ENCODE assay signal across 8 cellular contexts in the genomic region with DNA sequence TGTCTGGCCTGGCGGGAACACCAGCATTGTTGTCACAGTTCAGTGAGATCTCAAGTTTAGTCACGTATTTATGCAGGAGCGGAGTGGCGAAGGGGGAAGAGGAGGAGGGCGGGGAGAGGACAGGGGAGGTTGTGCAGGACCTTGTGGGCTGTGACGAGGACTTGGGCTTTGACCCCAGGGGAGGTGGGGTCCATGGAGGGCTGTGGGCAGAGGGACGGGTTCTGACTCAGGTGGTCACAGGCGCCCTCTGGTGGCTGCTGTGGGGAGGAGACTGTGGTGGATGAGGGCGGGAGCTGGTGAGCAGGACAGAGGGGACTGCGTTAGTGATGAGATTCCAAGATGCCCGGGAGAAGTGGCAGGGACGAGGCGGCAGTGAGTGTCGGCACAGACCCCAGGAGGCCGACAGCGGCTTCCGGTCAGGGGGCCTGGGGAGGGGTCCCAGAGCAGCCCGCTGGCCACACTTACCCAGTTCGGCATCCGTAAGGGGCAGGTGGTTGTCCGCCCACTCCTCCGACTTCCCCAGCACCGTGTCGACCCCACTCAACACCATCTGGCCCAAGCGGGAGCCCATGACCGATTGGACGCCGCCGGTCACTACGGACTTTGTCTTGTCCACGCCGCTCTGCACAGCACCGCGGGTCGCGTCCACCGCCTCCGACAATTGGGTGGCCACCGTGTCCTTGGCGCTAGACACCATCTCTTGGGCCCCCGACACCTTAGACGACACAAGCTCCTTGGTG. TPM values are rescaled to one million over a fixed set of nuclear protein-coding genes. Genes with fewer than 3 reads are reported as not detected.
DNase-seq lines count a peak whose midpoint lies in the region; ATAC-seq, FAIRE-seq and TF ChIP-seq lines count a peak whose summit lies in the region.

No MANE protein-coding gene starts in this region.

- no peak overlapping the region for H2AK5ac ChIP-seq in H1 (ENCODE audit: low read depth, low read length)

- TF ChIP-seq CTCF in activated CD8-positive, alpha-beta T cell treated with anti-CD3 and anti-CD28 coated beads for 36 hours (IDR thresholded peaks at IDR 0.05): peak; percentile 90
- TF ChIP-seq CTCF in H1 (IDR thresholded peaks at IDR 0.05; ENCODE audit: control extremely low read depth in 1 of 3, insufficient read depth in 1 of 3, low read depth in 1 of 3, low read length in 3 of 3) (peak; percentile 88 to 96 (median 94)), mesothelial cell of epicardium (IDR thresholded peaks at IDR 0.05; ENCODE audit: unreplicated experiment) (peak; percentile 64)

- peaks cover 3% of the 10 kb centered on the region for H3K4me1 Mint-ChIP-seq in activated CD8-positive, alpha-beta T cell treated with anti-CD3 and anti-CD28 coated beads for 36 hours (ENCODE audit: low read depth)
- H3K4me1 Mint-ChIP-seq in mesothelial cell of epicardium: no peaks in the 10 kb centered on the region

- no peak overlapping the region for H3K56ac ChIP-seq in H1 (replicated peaks; ENCODE audit: insufficient read length, low read depth, low read length)

- H3K4me3 ChIP-seq in H1 (ENCODE audit: extremely low read depth in 1 of 4, insufficient read depth in 2 of 4, low read depth in 3 of 4, low read length in 4 of 4): no peak overlapping the region

- H3K27me3 Mint-ChIP-seq in activated CD8-positive, alpha-beta T cell treated with anti-CD3 and anti-CD28 coated beads for 36 hours: no peaks in the 10 kb centered on the region
- H3K27me3 Mint-ChIP-seq in mesothelial cell of epicardium (ENCODE audit: low read depth): no peaks in the 10 kb centered on the region

- POLR2A ChIA-PET in activated CD8-positive, alpha-beta T cell treated with anti-CD3 and anti-CD28 coated beads for 36 hours (lab: Charles Lee): interaction anchor here (0.6 to 1.7 kb wide), 3 partner anchors 15 to 42 kb away, joined by 3 to 6 read pairs (median 3); a partner anchor contains a TSS
- POLR2A ChIA-PET in H1 (lab: Charles Lee; ENCODE audit: partially characterized antibody): interaction anchor here (0.8 to 2.1 kb wide), 5 partner anchors 10 to 78 kb away, joined by 3 to 6 read pairs (median 3); no protein-coding TSS in a partner anchor

- H3K27ac Mint-ChIP-seq in activated CD8-positive, alpha-beta T cell treated with anti-CD3 and anti-CD28 coated beads for 36 hours: no peak overlapping the region
- no peak overlapping the region for H3K27ac Mint-ChIP-seq in mesothelial cell of epicardium

- DNase-seq in NK-92 treated with Interleukin-12 subunit alpha and Interleukin-12 subunit beta, amount 100 ng/mL, for 24 hours (lab: John Stamatoyannopoulos, UW): peak; percentile 45
- DNase-seq in NK-92 (lab: John Stamatoyannopoulos, UW; ENCODE audit: unreplicated experiment): no peak
- peak; percentile 42 for DNase-seq in NCI-H345 treated with DMSO at 0.1 percent for 48 hours (lab: John Stamatoyannopoulos, UW; ENCODE audit: unreplicated experiment)
- DNase-seq in activated CD8-positive, alpha-beta T cell treated with anti-CD3 and anti-CD28 coated beads for 36 hours: peak; percentile 86
- DNase-seq in H1 (ENCODE audit: low read depth in 1 of 2, low spot score in 2 of 2): peak; percentile 60 to 94
- DNase-seq in mesothelial cell of epicardium (ENCODE audit: low spot score in 2 of 2, unreplicated experiment in 2 of 2): peak; percentile 36 to 78
- peak; percentile 86 for DNase-seq in stimulated activated CD8-positive, alpha-beta memory T cell treated with anti-CD3 and anti-CD28 coated beads, Interleukin-4, amount 100 ng/mL, for 48 hours

- H4K91ac ChIP-seq in H1 (replicated peaks; ENCODE audit: insufficient read length, low read length): no peak overlapping the region

- TF ChIP-seq POLR2A in H1 (IDR thresholded peaks at IDR 0.05; ENCODE audit: control extremely low read depth in 1 of 2, low read depth in 2 of 2, low read length in 2 of 2): no peak
- no peak for TF ChIP-seq POLR2A in GM18505 (IDR thresholded peaks at IDR 0.05; ENCODE audit: borderline replicate concordance, extremely low read depth, insufficient read depth, insufficient read length)

- H2BK120ac ChIP-seq in H1 (replicated peaks; ENCODE audit: low read depth, low read length): no peak overlapping the region

- H3K9me3 ChIP-seq in H1 (ENCODE audit: insufficient read depth in 2 of 2, low read depth in 1 of 2, low read length in 1 of 2): no peaks in the 10 kb centered on the region; a peak in 1 of 4 replicates

- no peak overlapping the region for H4K8ac ChIP-seq in H1 (ENCODE audit: extremely low read depth, insufficient read depth, low read length)

- FAIRE-seq in H1 (lab: Jason Lieb, UNC): no peak

- H3K23me2 ChIP-seq in H1 (ENCODE audit: low read depth, low read length): no peaks in the 10 kb centered on the region

- H3K4me3 Mint-ChIP-seq in activated CD8-positive, alpha-beta T cell treated with anti-CD3 and anti-CD28 coated beads for 36 hours: no peak overlapping the region
- H3K4me3 Mint-ChIP-seq in mesothelial cell of epicardium: no peak overlapping the region

- H2BK12ac ChIP-seq in H1 (ENCODE audit: low read depth, low read length): 0 out of 2 replicates have a peak overlapping the region, but pooled peaks have one; percentile 27

- 86% methylated on average over 34 of the region's 42 CpGs; no CpG with 5 or more reads in 1 of the 2 experiments for WGBS in H1 (ENCODE audit: extremely low coverage in 1 of 2, insufficient coverage in 1 of 2, insufficient read length in 1 of 2, insufficient replicate concordance in 2 of 2, low coverage in 1 of 2, low lambda C conversion rate in 2 of 2, missing lambda C conversion rate in 1 of 2), 2 experiments

- H3K79me1 ChIP-seq in H1 (ENCODE audit: low read depth, low read length): no peaks in the 10 kb centered on the region

- no peaks in the 10 kb centered on the region for H3K4me1 ChIP-seq in H1 (replicated peaks in 1 of 4; ENCODE audit: control insufficient read depth in 3 of 4, insufficient read depth in 4 of 4, low read length in 3 of 4)

- H3K36me3 ChIP-seq in H1 (ENCODE audit: control insufficient read depth in 2 of 4, insufficient read depth in 4 of 4, low read length in 3 of 4): peaks cover 2 to 19% (median 8%) of the 10 kb centered on the region in 4 experiments

- H3K18ac ChIP-seq in H1 (ENCODE audit: extremely low read depth, low read length): no peak overlapping the region

- H3K27ac ChIP-seq in H1 (ENCODE audit: low read depth, low read length): no peak overlapping the region

- TF ChIP-seq RAD21 in H1 (IDR thresholded peaks at IDR 0.05 in 1 of 2, conservative IDR thresholded peaks at IDR 0.05 in 1 of 2; ENCODE audit: low read depth in 2 of 2, low read length in 2 of 2): peak; percentile 71 to 78

- peaks cover 3% of the 10 kb centered on the region for H3K36me3 Mint-ChIP-seq in activated CD8-positive, alpha-beta T cell treated with anti-CD3 and anti-CD28 coated beads for 36 hours (ENCODE audit: low read depth)
- peaks cover 26% of the 10 kb centered on the region for H3K36me3 Mint-ChIP-seq in mesothelial cell of epicardium

- no peak overlapping the region for H3K9ac ChIP-seq in H1 (replicated peaks in 1 of 4; ENCODE audit: extremely low read depth in 1 of 4, low read depth in 3 of 4, low read length in 3 of 4)

- no peak overlapping the region for H3K23ac ChIP-seq in H1 (ENCODE audit: insufficient read length)

- CTCF ChIA-PET in activated CD8-positive, alpha-beta T cell treated with anti-CD3 and anti-CD28 coated beads for 36 hours (lab: Charles Lee): interaction anchor here (0.5 to 12.0 kb wide), 25 partner anchors 8 to 180 kb away, joined by 3 to 310 read pairs (median 5); a partner anchor contains a TSS
- CTCF ChIA-PET in H1 (lab: Charles Lee; ENCODE audit: partially characterized antibody): interaction anchor here (0.6 to 7.3 kb wide), 36 partner anchors 9 to 347 kb away, joined by 3 to 100 read pairs (median 4); a partner anchor contains a TSS

- H2BK5ac ChIP-seq in H1 (ENCODE audit: low read depth, low read length): no peak overlapping the region

- H2BK15ac ChIP-seq in H1 (ENCODE audit: low read length): no peak overlapping the region

- H2BK20ac ChIP-seq in H1 (ENCODE audit: low read length): no peak overlapping the region

- no peak overlapping the region for H4K5ac ChIP-seq in H1 (ENCODE audit: insufficient read length, low read depth, low read length)

- H3K4me2 ChIP-seq in H1 (ENCODE audit: insufficient read depth in 1 of 2, low read depth in 2 of 2, low read length in 2 of 2): no peak overlapping the region

- H3K14ac ChIP-seq in H1 (ENCODE audit: insufficient read length): no peak overlapping the region

- peak; percentile 96 for ATAC-seq in activated CD8-positive, alpha-beta T cell treated with anti-CD3 and anti-CD28 coated beads for 36 hours
- no peak for ATAC-seq in GM18505 (IDR thresholded peaks at IDR 0.05; ENCODE audit: unreplicated experiment)

- no peak for TF ChIP-seq EP300 in H1 (IDR thresholded peaks at IDR 0.05; ENCODE audit: borderline replicate concordance in 1 of 2, low read depth in 2 of 2, low read length in 2 of 2)

- intact Hi-C loops in activated CD8-positive, alpha-beta T cell treated with anti-CD3 and anti-CD28 coated beads for 36 hours (cut with micrococcal nuclease): loop anchor here (2.0 kb wide), 1 partner anchor 43 kb away; no protein-coding TSS in a partner anchor

- H2AFZ ChIP-seq in H1 (ENCODE audit: low read length): no peak overlapping the region

- no peaks in the 10 kb centered on the region for H3K27me3 ChIP-seq in H1 (replicated peaks in 1 of 4; ENCODE audit: control insufficient read depth in 3 of 4, extremely low read depth in 1 of 4, insufficient read depth in 3 of 4, low read length in 3 of 4)

- H3K79me2 ChIP-seq in H1 (ENCODE audit: control insufficient read depth in 1 of 2, insufficient read depth in 2 of 2, low read length in 2 of 2): no peaks in the 10 kb centered on the region

- no peak overlapping the region for H3K4ac ChIP-seq in H1 (replicated peaks; ENCODE audit: insufficient read length, low read depth, low read length)

- no peaks in the 10 kb centered on the region for H3K9me3 Mint-ChIP-seq in activated CD8-positive, alpha-beta T cell treated with anti-CD3 and anti-CD28 coated beads for 36 hours
- no peaks in the 10 kb centered on the region for H3K9me3 Mint-ChIP-seq in mesothelial cell of epicardium

- H4K20me1 ChIP-seq in H1 (replicated peaks in 1 of 2; ENCODE audit: control insufficient read depth in 1 of 2, insufficient read depth in 2 of 2, low read length in 2 of 2): peaks cover 0 to 7% of the 10 kb centered on the region in 2 experiments

RNA-seq across cellular contexts. Expression of a gene that starts 15.7 kb away (rescaled TPM):
- 10 to 100 TPM; 15.5 to 23.5 TPM for total RNA-seq in activated CD8-positive, alpha-beta T cell treated with anti-CD3 and anti-CD28 coated beads for 36 hours
- 60.7 and 68.1 TPM in 2 replicates for total RNA-seq in H1 (2021; fragmentation: NEBNext Ultra II Directional; extraction: Animal tissue kit (Norgen Biotek cat#: 25700))
- 61.5 and 67.3 TPM in 2 replicates for polyA plus RNA-seq in H1 (2011; rRNA removed)
- polyA plus RNA-seq in H1 (2011; cell fraction: cytosol; rRNA removed): 79.2 TPM
- polyA plus RNA-seq in H1 (2011; cell fraction: nucleus; rRNA removed): 43.4 TPM
- polyA plus RNA-seq in H1 (2012, experiment 1 of 2): 35.1 to 58.7 TPM (median 50.1 TPM) in 4 replicates
- polyA plus RNA-seq in H1 (2012, experiment 2 of 2): 56.8 TPM
- 36.3 TPM for polyA plus RNA-seq in H1 (2013, experiment 1 of 2)
- polyA plus RNA-seq in H1 (2013, experiment 2 of 2): 31.4 TPM
- polyA minus RNA-seq in H1 (2011; rRNA and poly(A)+ RNA removed): 32.7 and 48.3 TPM in 2 replicates
- polyA minus RNA-seq in H1 (2011; cell fraction: cytosol; rRNA and poly(A)+ RNA removed): 60.8 TPM
- 36.9 TPM for polyA minus RNA-seq in H1 (2011; cell fraction: nucleus; rRNA and poly(A)+ RNA removed)
- 49.6 to 55.6 TPM (median 52.9 TPM) in 3 replicates for total RNA-seq in mesothelial cell of epicardium

RNA-seq across cellular contexts. Expression of a gene that starts 20.2 kb away (rescaled TPM):
- total RNA-seq in activated CD8-positive, alpha-beta T cell treated with anti-CD3 and anti-CD28 coated beads for 36 hours: 10 to 100 TPM; 17.4 to 17.5 TPM
- total RNA-seq in H1 (2021; fragmentation: NEBNext Ultra II Directional; extraction: Animal tissue kit (Norgen Biotek cat#: 25700)): 0.65 TPM in 2 replicates
- polyA plus RNA-seq in H1 (2011; rRNA removed): 0.41 and 0.57 TPM in 2 replicates
- 0.21 TPM for polyA plus RNA-seq in H1 (2011; cell fraction: cytosol; rRNA removed)
- 0.21 TPM for polyA plus RNA-seq in H1 (2011; cell fraction: nucleus; rRNA removed)
- polyA plus RNA-seq in H1 (2012, experiment 1 of 2): 0.72 to 1.2 TPM (median 0.94 TPM) in 4 replicates
- 0.34 TPM for polyA plus RNA-seq in H1 (2012, experiment 2 of 2)
- polyA plus RNA-seq in H1 (2013, experiment 1 of 2): 0.95 TPM
- 0.98 TPM for polyA plus RNA-seq in H1 (2013, experiment 2 of 2)
- 0.09 TPM in 1 of 2 replicates, not detected in the other for polyA minus RNA-seq in H1 (2011; rRNA and poly(A)+ RNA removed)
- polyA minus RNA-seq in H1 (2011; cell fraction: cytosol; rRNA and poly(A)+ RNA removed): not detected
- not detected for polyA minus RNA-seq in H1 (2011; cell fraction: nucleus; rRNA and poly(A)+ RNA removed)
- 7.6 to 7.9 TPM (median 7.7 TPM) in 3 replicates for total RNA-seq in mesothelial cell of epicardium

RNA-seq across cellular contexts. Expression of a gene that starts 51.0 kb away (rescaled TPM):
- under 1 TPM; 0.18 to 0.20 TPM for total RNA-seq in activated CD8-positive, alpha-beta T cell treated with anti-CD3 and anti-CD28 coated beads for 36 hours
- total RNA-seq in H1 (2021; fragmentation: NEBNext Ultra II Directional; extraction: Animal tissue kit (Norgen Biotek cat#: 25700)): not detected in 2 replicates
- not detected in 2 replicates for polyA plus RNA-seq in H1 (2011; rRNA removed)
- polyA plus RNA-seq in H1 (2011; cell fraction: cytosol; rRNA removed): not detected
- not detected for polyA plus RNA-seq in H1 (2011; cell fraction: nucleus; rRNA removed)
- not detected in 4 replicates for polyA plus RNA-seq in H1 (2012, experiment 1 of 2)
- polyA plus RNA-seq in H1 (2012, experiment 2 of 2): not detected
- polyA plus RNA-seq in H1 (2013, experiment 1 of 2): not detected
- not detected for polyA plus RNA-seq in H1 (2013, experiment 2 of 2)
- polyA minus RNA-seq in H1 (2011; rRNA and poly(A)+ RNA removed): not detected in 2 replicates
- not detected for polyA minus RNA-seq in H1 (2011; cell fraction: cytosol; rRNA and poly(A)+ RNA removed)
- not detected for polyA minus RNA-seq in H1 (2011; cell fraction: nucleus; rRNA and poly(A)+ RNA removed)
- not detected in 3 replicates for total RNA-seq in mesothelial cell of epicardium

RNA-seq across cellular contexts. Expression of a gene that starts 57.6 kb away (rescaled TPM):
- total RNA-seq in activated CD8-positive, alpha-beta T cell treated with anti-CD3 and anti-CD28 coated beads for 36 hours: 100 to 1,000 TPM; 173 to 175 TPM
- 65.8 and 66.6 TPM in 2 replicates for total RNA-seq in H1 (2021; fragmentation: NEBNext Ultra II Directional; extraction: Animal tissue kit (Norgen Biotek cat#: 25700))
- polyA plus RNA-seq in H1 (2011; rRNA removed): 14.7 and 24.8 TPM in 2 replicates
- polyA plus RNA-seq in H1 (2011; cell fraction: cytosol; rRNA removed): 20.0 TPM
- polyA plus RNA-seq in H1 (2011; cell fraction: nucleus; rRNA removed): 27.9 TPM
- polyA plus RNA-seq in H1 (2012, experiment 1 of 2): 29.8 to 42.0 TPM (median 39.2 TPM) in 4 replicates
- polyA plus RNA-seq in H1 (2012, experiment 2 of 2): 14.2 TPM
- 29.4 TPM for polyA plus RNA-seq in H1 (2013, experiment 1 of 2)
- 28.0 TPM for polyA plus RNA-seq in H1 (2013, experiment 2 of 2)
- polyA minus RNA-seq in H1 (2011; rRNA and poly(A)+ RNA removed): 18.2 and 19.0 TPM in 2 replicates
- polyA minus RNA-seq in H1 (2011; cell fraction: cytosol; rRNA and poly(A)+ RNA removed): 20.1 TPM
- polyA minus RNA-seq in H1 (2011; cell fraction: nucleus; rRNA and poly(A)+ RNA removed): 15.6 TPM
- 27.6 to 28.9 TPM (median 27.8 TPM) in 3 replicates for total RNA-seq in mesothelial cell of epicardium
